ENCODE assay signal across 22 cellular contexts in the genomic region with DNA sequence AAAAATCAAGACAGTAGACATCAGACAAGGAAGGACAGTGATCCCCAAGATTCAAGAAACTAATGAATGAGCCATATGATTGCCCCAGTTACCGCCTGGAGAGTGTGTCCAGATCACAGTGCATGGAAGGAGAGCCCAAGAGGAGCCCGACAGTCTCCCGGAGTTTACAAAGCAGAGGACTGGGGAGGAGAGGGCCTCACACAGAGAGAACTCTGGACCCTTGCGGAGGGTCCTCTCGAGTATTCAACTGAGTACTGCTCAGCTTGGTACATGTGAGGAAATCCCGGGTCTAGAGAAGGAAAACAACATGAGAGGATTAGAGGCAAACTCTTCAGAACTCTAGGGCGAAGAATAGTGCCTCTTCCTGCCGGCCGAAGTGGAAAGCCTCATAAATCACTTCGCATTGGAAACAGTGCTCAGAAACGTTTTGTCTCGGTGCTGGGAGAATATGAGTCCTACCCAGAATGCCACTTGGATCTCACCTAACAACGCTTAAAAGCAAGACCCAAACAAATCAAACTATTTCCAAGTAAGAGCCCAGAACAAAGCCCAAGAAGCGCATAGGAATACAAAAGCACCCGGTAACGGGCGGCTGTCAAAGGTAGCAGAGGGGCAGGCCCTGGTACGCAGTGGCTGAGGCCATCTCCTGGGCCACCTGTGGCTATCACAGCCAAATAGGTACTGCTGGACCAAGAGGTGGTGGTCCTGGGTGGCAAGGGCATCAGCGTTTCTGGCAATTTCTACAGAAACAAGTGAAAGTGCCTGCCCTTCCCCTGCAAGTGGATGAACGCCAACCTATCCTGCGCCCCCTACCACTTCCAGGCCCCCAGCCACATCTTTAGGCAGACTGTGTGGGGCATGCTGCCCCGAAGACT. TPM values are rescaled to one million over a fixed set of nuclear protein-coding genes. Genes with fewer than 3 reads are reported as not detected.
A peak's percentile ranks its signal among the peaks of the same experiment; 100 is the strongest.
DNase-seq lines count a peak whose midpoint lies in the region; ATAC-seq and TF ChIP-seq lines count a peak whose summit lies in the region.
"Had no signal": no experiment of that assay in that cellular context is flagged by ENCODE, and none has a peak within 500 bp of the region (broad histone marks: within the 10 kb centered on the region; RNA-seq: fewer than 3 reads in every experiment).

No MANE protein-coding gene starts in this region.

- TF ChIP-seq POLR2A in thyroid gland (IDR thresholded peaks at IDR 0.05) = no peak

- peaks cover 6% of the 10 kb centered on the region for H3K36me3 Mint-ChIP-seq in activated CD8-positive, alpha-beta memory T cell treated with anti-CD3 and anti-CD28 coated beads, Interleukin-2, amount 10 ng/mL, durations not matched to agents 7 days and 5 days
- peaks cover 6% of the 10 kb centered on the region for H3K36me3 Mint-ChIP-seq in central memory CD8-positive, alpha-beta T cell (ENCODE audit: insufficient read depth)
- no peaks in the 10 kb centered on the region for H3K36me3 Mint-ChIP-seq in neural progenitor cell

- H3K4me2 ChIP-seq in BLaER1 = peak overlapping the region; percentile 82
- H3K4me2 ChIP-seq in neural progenitor cell = no peak overlapping the region
- H3K4me2 ChIP-seq: SK-N-SH had no signal

- H3K9ac ChIP-seq in BLaER1 (peak overlapping the region; percentile 78), neural progenitor cell (no peak overlapping the region)
- H3K9ac ChIP-seq: SK-N-SH had no signal

- H3K27me3 ChIP-seq in BLaER1 = no peaks in the 10 kb centered on the region
- H3K27me3 ChIP-seq in neural progenitor cell = no peaks in the 10 kb centered on the region
- H3K27me3 ChIP-seq in thyroid gland = no peaks in the 10 kb centered on the region
- H3K27me3 ChIP-seq: adrenal gland, brain microvascular endothelial cell, upper lobe of right lung had no signal

- CTCF ChIA-PET in activated CD8-positive, alpha-beta memory T cell treated with anti-CD3 and anti-CD28 coated beads, Interleukin-2, amount 10 ng/mL, durations not matched to agents 7 days and 5 days (lab: Charles Lee) = interaction anchor here (1.3 kb wide), 1 partner anchor 96 kb away, joined by 4 read pairs; no protein-coding TSS in a partner anchor

- ATAC-seq in activated CD8-positive, alpha-beta memory T cell treated with anti-CD3 and anti-CD28 coated beads, Interleukin-2, amount 10 ng/mL, durations not matched to agents 7 days and 5 days = no peak
- ATAC-seq in central memory CD8-positive, alpha-beta T cell (replicated peaks; ENCODE audit: extremely low read depth, poor library complexity, severe bottlenecking) = no peak
- ATAC-seq: effector memory CD8-positive, alpha-beta T cell; mucosa of descending colon; upper lobe of right lung had no signal

- intact Hi-C loops in thyroid gland (cut with DNase I) = no loop called here

- H3K27me3 Mint-ChIP-seq in activated CD8-positive, alpha-beta memory T cell treated with anti-CD3 and anti-CD28 coated beads, Interleukin-2, amount 10 ng/mL, durations not matched to agents 7 days and 5 days = no peaks in the 10 kb centered on the region
- H3K27me3 Mint-ChIP-seq in central memory CD8-positive, alpha-beta T cell = no peaks in the 10 kb centered on the region
- peaks cover 2% of the 10 kb centered on the region for H3K27me3 Mint-ChIP-seq in neural progenitor cell (ENCODE audit: insufficient read depth, low read depth)
- H3K27me3 Mint-ChIP-seq: effector memory CD8-positive, alpha-beta T cell had no signal

- WGBS in thyroid gland, 2 donors = 67 to 69% methylated on average over 21 to 22 of the region's 22 CpGs

- H2AFZ ChIP-seq in neural progenitor cell (replicated peaks) = no peak overlapping the region

- H3K27ac Mint-ChIP-seq in activated CD8-positive, alpha-beta memory T cell treated with anti-CD3 and anti-CD28 coated beads, Interleukin-2, amount 10 ng/mL, durations not matched to agents 7 days and 5 days = peak overlapping the region; percentile 21
- peak overlapping the region; percentile 78 for H3K27ac Mint-ChIP-seq in central memory CD8-positive, alpha-beta T cell (ENCODE audit: low read depth)
- H3K27ac Mint-ChIP-seq in neural progenitor cell = peak overlapping the region; percentile 72

- H4K20me1 ChIP-seq in BLaER1 (no peaks in the 10 kb centered on the region), neural progenitor cell (ENCODE audit: low read depth) (no peaks in the 10 kb centered on the region)

- H3K27ac ChIP-seq in BLaER1 (peak overlapping the region; percentile 92), neural progenitor cell (no peak overlapping the region), thyroid gland (no peak overlapping the region)
- H3K27ac ChIP-seq: adrenal gland, brain microvascular endothelial cell, esophagus squamous epithelium, upper lobe of right lung had no signal

- H3K4me1 ChIP-seq in BLaER1 = peaks cover 62% of the 10 kb centered on the region
- H3K4me1 ChIP-seq in neural progenitor cell = peaks cover 16% of the 10 kb centered on the region
- H3K4me1 ChIP-seq in thyroid gland = peaks cover 15 to 17% of the 10 kb centered on the region in 2 donors
- H3K4me1 ChIP-seq: Caco-2 had no signal

- H3K36me3 ChIP-seq in BLaER1 (peaks cover 3% of the 10 kb centered on the region), neural progenitor cell (no peaks in the 10 kb centered on the region), thyroid gland (no peaks in the 10 kb centered on the region)
- H3K36me3 ChIP-seq: upper lobe of right lung had no signal

- TF ChIP-seq CTCF in neural progenitor cell (IDR thresholded peaks at IDR 0.05) = no peak
- no peak for TF ChIP-seq CTCF in GM20000 (IDR thresholded peaks at IDR 0.05; ENCODE audit: extremely low read depth, missing control alignments)
- TF ChIP-seq CTCF in thyroid gland (IDR thresholded peaks at IDR 0.05) = no peak

- peaks cover 15% of the 10 kb centered on the region for H3F3A ChIP-seq in neural progenitor cell (ENCODE audit: low read depth)

- peaks cover 3% of the 10 kb centered on the region for H3K9me3 Mint-ChIP-seq in activated CD8-positive, alpha-beta memory T cell treated with anti-CD3 and anti-CD28 coated beads, Interleukin-2, amount 10 ng/mL, durations not matched to agents 7 days and 5 days (ENCODE audit: low read depth)
- H3K9me3 Mint-ChIP-seq in central memory CD8-positive, alpha-beta T cell = no peaks in the 10 kb centered on the region
- H3K9me3 Mint-ChIP-seq in neural progenitor cell = peaks cover 7% of the 10 kb centered on the region
- H3K9me3 Mint-ChIP-seq: effector memory CD8-positive, alpha-beta T cell had no signal

- H3K4me3 ChIP-seq in BLaER1 = no peak overlapping the region
- no peak overlapping the region for H3K4me3 ChIP-seq in neural progenitor cell
- H3K4me3 ChIP-seq in thyroid gland (replicated peaks in 1 of 3) = no peak overlapping the region
- H3K4me3 ChIP-seq: adrenal gland, esophagus squamous epithelium, lung, mucosa of descending colon, upper lobe of right lung had no signal

- H3K9me3 ChIP-seq in BLaER1 (peaks cover 14% of the 10 kb centered on the region; the same call in 1 of the 2 replicates), neural progenitor cell (ENCODE audit: low read depth) (no peaks in the 10 kb centered on the region), thyroid gland (no peaks in the 10 kb centered on the region)
- H3K9me3 ChIP-seq: adrenal gland, esophagus squamous epithelium, mucosa of descending colon, SK-N-SH, upper lobe of right lung had no signal

- H3K4me1 Mint-ChIP-seq in activated CD8-positive, alpha-beta memory T cell treated with anti-CD3 and anti-CD28 coated beads, Interleukin-2, amount 10 ng/mL, durations not matched to agents 7 days and 5 days = peaks cover 24% of the 10 kb centered on the region
- H3K4me1 Mint-ChIP-seq in central memory CD8-positive, alpha-beta T cell = peaks cover 17% of the 10 kb centered on the region
- H3K4me1 Mint-ChIP-seq in neural progenitor cell = peaks cover 22% of the 10 kb centered on the region

- no peak overlapping the region for H3K4me3 Mint-ChIP-seq in activated CD8-positive, alpha-beta memory T cell treated with anti-CD3 and anti-CD28 coated beads, Interleukin-2, amount 10 ng/mL, durations not matched to agents 7 days and 5 days
- H3K4me3 Mint-ChIP-seq in central memory CD8-positive, alpha-beta T cell = no peak overlapping the region
- no peak overlapping the region for H3K4me3 Mint-ChIP-seq in neural progenitor cell
- H3K4me3 Mint-ChIP-seq: effector memory CD8-positive, alpha-beta T cell had no signal

- no peaks in the 10 kb centered on the region for H3K79me2 ChIP-seq in neural progenitor cell (ENCODE audit: low read depth)

- DNase-seq in activated CD8-positive, alpha-beta memory T cell treated with anti-CD3 and anti-CD28 coated beads, Interleukin-2, amount 10 ng/mL, durations not matched to agents 7 days and 5 days = no peak
- DNase-seq in activated CD8-positive, alpha-beta memory T cell treated with anti-CD3 and anti-CD28 coated beads, Interleukin-2, amount 50 U/mL, for 4 hours = no peak
- no peak for DNase-seq in central memory CD8-positive, alpha-beta T cell (ENCODE audit: low spot score in 2 of 2)
- no peak for DNase-seq in neural progenitor cell (ENCODE audit: low spot score)
- no peak for DNase-seq in NCI-H524 (lab: John Stamatoyannopoulos, UW)
- no peak for DNase-seq in GM20000 (ENCODE audit: low spot score)
- DNase-seq in thyroid gland = no peak
- DNase-seq: activated CD4-positive, alpha-beta T cell treated with anti-CD3 and anti-CD28 coated beads for 4 hours; activated effector memory CD4-positive, alpha-beta T cell treated with Interleukin-2 at 50 U/mL for 16 hours; adrenal gland; brain microvascular endothelial cell; Caco-2; effector memory CD8-positive, alpha-beta T cell; esophagus squamous epithelium; hypothalamus; mucosa of descending colon; SK-N-SH; upper lobe of right lung had no signal

RNA-seq across cellular contexts. Expression of a gene that starts 36.0 kb away (rescaled TPM):
- 10 to 100 TPM; 76.8 to 80.0 TPM for total RNA-seq in activated CD8-positive, alpha-beta memory T cell treated with anti-CD3 and anti-CD28 coated beads, Interleukin-2, amount 10 ng/mL, durations not matched to agents 7 days and 5 days
- total RNA-seq in neural progenitor cell (ENCODE audit: low replicate concordance) (0.32 and 1.5 TPM in 2 replicates), thyroid gland (1 to 10 TPM; 1.1 to 3.4 (median 1.6) TPM)

RNA-seq across cellular contexts. Expression of a gene that starts 49.2 kb away (rescaled TPM):
- total RNA-seq in activated CD8-positive, alpha-beta memory T cell treated with anti-CD3 and anti-CD28 coated beads, Interleukin-2, amount 10 ng/mL, durations not matched to agents 7 days and 5 days = not detected
- total RNA-seq in neural progenitor cell (ENCODE audit: low replicate concordance) = 5.4 and 11.5 TPM in 2 replicates
- 1 to 10 TPM; 1.1 to 2.9 (median 2.7) TPM for total RNA-seq in thyroid gland
- total RNA-seq: MCF 10A; T-helper 2 cell treated with Interferon-gamma antibody and Interleukin-4, amounts not matched to agents 100 ng/mL and 5 ng/mL, for 36 hours had no signal

Comparison
In these comparisons a context has a peak if more than half of its experiments do, and no peak if none do; other contexts are left out.
1. H3K27ac Mint-ChIP-seq: peak in every context shown above with its lines; median percentile 78 in central memory CD8-positive, alpha-beta T cell; 72 in neural progenitor cell; 21 in activated CD8-positive, alpha-beta memory T cell treated with anti-CD3 and anti-CD28 coated beads, Interleukin-2, amount 10 ng/mL, durations not matched to agents 7 days and 5 days.
2. RNA of a gene that starts 36.0 kb away (total RNA-seq): 76.8 to 80.0 TPM in activated CD8-positive, alpha-beta memory T cell treated with anti-CD3 and anti-CD28 coated beads, Interleukin-2, amount 10 ng/mL, durations not matched to agents 7 days and 5 days; 1.1 to 3.4 TPM in thyroid gland and 0.32 to 1.5 TPM in neural progenitor cell; every median in the first group is over 10 times any median in the second.